Comparison of ENCODE assay signal across 1 cellular context in the genomic region with DNA sequence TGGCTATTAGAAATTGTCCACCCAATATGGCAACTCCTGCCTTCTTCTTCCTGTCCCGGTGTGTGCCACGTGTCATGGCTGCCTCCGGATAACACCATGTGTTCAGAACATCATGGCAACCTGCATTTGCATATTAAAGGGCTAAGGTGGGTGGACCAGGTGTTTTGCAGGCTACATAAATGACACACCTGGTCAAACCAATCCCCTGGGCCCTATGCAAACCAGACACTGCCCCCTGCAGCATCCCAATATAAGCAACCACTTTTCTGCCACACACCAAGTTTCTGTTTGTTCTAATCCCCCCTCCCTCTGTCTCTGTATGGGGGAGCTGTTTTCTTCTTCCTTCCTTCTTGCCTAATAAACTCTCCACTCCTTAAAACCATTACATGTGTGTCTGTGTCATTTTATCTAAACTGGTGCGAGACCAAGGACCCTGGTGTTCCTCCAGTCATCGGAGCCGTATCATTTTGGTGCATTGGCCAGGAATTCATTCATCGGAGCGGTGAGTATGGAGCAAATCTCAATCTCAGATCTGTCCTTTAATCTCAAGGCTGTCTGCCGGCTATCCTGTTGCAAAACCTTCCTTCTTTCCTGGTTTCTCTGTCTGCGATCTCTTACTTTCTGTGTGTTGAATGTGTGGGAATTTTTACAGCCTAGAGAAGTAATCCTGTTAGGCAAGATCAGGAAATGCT.
TF ChIP-seq lines count a peak whose summit lies in the region.

No MANE protein-coding gene starts in this region.

TF ChIP-seq in HCT116, 20 proteins besides CTCF, POLR2A, EP300 and RAD21:
- TF ChIP-seq, protein P1, sequence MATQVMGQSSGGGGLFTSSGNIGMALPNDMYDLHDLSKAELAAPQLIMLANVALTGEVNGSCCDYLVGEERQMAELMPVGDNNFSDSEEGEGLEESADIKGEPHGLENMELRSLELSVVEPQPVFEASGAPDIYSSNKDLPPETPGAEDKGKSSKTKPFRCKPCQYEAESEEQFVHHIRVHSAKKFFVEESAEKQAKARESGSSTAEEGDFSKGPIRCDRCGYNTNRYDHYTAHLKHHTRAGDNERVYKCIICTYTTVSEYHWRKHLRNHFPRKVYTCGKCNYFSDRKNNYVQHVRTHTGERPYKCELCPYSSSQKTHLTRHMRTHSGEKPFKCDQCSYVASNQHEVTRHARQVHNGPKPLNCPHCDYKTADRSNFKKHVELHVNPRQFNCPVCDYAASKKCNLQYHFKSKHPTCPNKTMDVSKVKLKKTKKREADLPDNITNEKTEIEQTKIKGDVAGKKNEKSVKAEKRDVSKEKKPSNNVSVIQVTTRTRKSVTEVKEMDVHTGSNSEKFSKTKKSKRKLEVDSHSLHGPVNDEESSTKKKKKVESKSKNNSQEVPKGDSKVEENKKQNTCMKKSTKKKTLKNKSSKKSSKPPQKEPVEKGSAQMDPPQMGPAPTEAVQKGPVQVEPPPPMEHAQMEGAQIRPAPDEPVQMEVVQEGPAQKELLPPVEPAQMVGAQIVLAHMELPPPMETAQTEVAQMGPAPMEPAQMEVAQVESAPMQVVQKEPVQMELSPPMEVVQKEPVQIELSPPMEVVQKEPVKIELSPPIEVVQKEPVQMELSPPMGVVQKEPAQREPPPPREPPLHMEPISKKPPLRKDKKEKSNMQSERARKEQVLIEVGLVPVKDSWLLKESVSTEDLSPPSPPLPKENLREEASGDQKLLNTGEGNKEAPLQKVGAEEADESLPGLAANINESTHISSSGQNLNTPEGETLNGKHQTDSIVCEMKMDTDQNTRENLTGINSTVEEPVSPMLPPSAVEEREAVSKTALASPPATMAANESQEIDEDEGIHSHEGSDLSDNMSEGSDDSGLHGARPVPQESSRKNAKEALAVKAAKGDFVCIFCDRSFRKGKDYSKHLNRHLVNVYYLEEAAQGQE (IDR thresholded peaks at IDR 0.05; ENCODE audit: low read depth) = no peak
- TF ChIP-seq SRF (IDR thresholded peaks at IDR 0.05; ENCODE audit: low read depth) (no peak), TCF7L2 (IDR thresholded peaks at IDR 0.05; ENCODE audit: borderline replicate concordance, extremely low read depth, insufficient read depth, insufficient read length) (no peak), ZFX (IDR thresholded peaks at IDR 0.05) (no peak), JUND (IDR thresholded peaks at IDR 0.05) (no peak), POLR2AphosphoS5 (IDR thresholded peaks at IDR 0.05; ENCODE audit: low read depth, low read length) (no peak), SP1 (IDR thresholded peaks at IDR 0.05; ENCODE audit: low read depth) (no peak), ZBTB33 (IDR thresholded peaks at IDR 0.05; ENCODE audit: extremely low read depth, insufficient replicate concordance, low read length) (no peak), MAX (IDR thresholded peaks at IDR 0.05) (no peak)
